ENCODE assay signal across 9 cellular contexts in the genomic region with DNA sequence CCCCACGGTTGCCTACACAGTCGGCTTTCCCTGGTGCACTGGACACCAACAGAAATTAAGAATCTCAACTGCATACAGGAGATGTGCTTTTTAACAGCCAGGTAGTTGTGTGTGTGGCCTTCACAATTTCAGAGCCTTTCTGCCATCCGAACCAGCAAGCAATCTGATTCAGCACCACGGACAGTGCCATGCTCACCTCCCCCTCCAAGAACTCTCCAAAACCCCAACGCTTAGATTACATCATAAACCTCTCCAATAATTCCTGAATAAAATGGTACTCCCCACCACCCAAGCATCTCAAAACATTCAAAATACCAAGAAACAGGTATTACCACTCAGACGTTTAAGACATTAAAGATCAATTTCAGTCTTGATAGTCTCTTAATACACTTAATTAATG. TPM values are rescaled to one million over a fixed set of nuclear protein-coding genes. Genes with fewer than 3 reads are reported as not detected.
A peak's percentile ranks its signal among the peaks of the same experiment; 100 is the strongest.
DNase-seq lines count a peak whose midpoint lies in the region; ATAC-seq and TF ChIP-seq lines count a peak whose summit lies in the region.
"Had no signal": no experiment of that assay in that cellular context is flagged by ENCODE, and none has a peak within 500 bp of the region (broad histone marks: within the 10 kb centered on the region; RNA-seq: fewer than 3 reads in every experiment).

No MANE protein-coding gene starts in this region.

- no peak overlapping the region for H3K27ac Mint-ChIP-seq in osteocyte (ENCODE audit: unreplicated experiment)

- no peaks in the 10 kb centered on the region for H3K9me3 Mint-ChIP-seq in osteocyte (ENCODE audit: unreplicated experiment)

- no peak for TF ChIP-seq CTCF in RWPE1 (conservative IDR thresholded peaks at IDR 0.05; ENCODE audit: low read depth)
- TF ChIP-seq CTCF in GM10266 (IDR thresholded peaks at IDR 0.05; ENCODE audit: control insufficient read depth, insufficient read depth, low read depth, missing control alignments), result no peak
- no peak for TF ChIP-seq CTCF in osteocyte (IDR thresholded peaks at IDR 0.05)

- no peaks in the 10 kb centered on the region for H3K27me3 Mint-ChIP-seq in osteocyte (ENCODE audit: unreplicated experiment)

- CTCF ChIA-PET in RWPE1 (lab: Yijun Ruan, JAX), result no interaction called here

- H3K27ac ChIP-seq in RWPE1, result no peak overlapping the region

- peak; percentile 57 for DNase-seq in GM03348 (ENCODE audit: low spot score)
- peak; percentile 38 for DNase-seq in RWPE1 (ENCODE audit: low spot score)
- DNase-seq in brain pericyte (ENCODE audit: low read depth, low spot score), result peak; percentile 22
- DNase-seq in midbrain (lab: John Stamatoyannopoulos, UW), result peak; percentile 27
- DNase-seq in GM10266 (ENCODE audit: extremely low spot score), result no peak
- no peak for DNase-seq in osteocyte (ENCODE audit: extremely low spot score, unreplicated experiment)

- H3K4me3 Mint-ChIP-seq in osteocyte (ENCODE audit: unreplicated experiment), result no peak overlapping the region

- H3K36me3 Mint-ChIP-seq in osteocyte (ENCODE audit: unreplicated experiment), result peaks cover 11% of the 10 kb centered on the region

- ATAC-seq in HG02884 (IDR thresholded peaks at IDR 0.05; ENCODE audit: unreplicated experiment), result no peak
- no peak for ATAC-seq in GM19463 (IDR thresholded peaks at IDR 0.05; ENCODE audit: unreplicated experiment)

- H3K4me1 Mint-ChIP-seq in osteocyte (ENCODE audit: unreplicated experiment), result peaks cover 19% of the 10 kb centered on the region

- POLR2A ChIA-PET in RWPE1 (lab: Yijun Ruan, JAX; ENCODE audit: low non-redundant PET), result no interaction called here

RNA-seq across cellular contexts. Expression of gene USP7, which starts 31.8 kb away (rescaled TPM):
- total RNA-seq in osteocyte, result 81.6 and 88.2 TPM in 2 replicates

RNA-seq across cellular contexts. Expression of gene LITAFD, which starts 49.7 kb away (rescaled TPM):
- total RNA-seq in osteocyte, result not detected in 2 replicates
- total RNA-seq: temporal lobe had no signal

Comparison
In these comparisons a context has a peak if more than half of its experiments do, and no peak if none do; other contexts are left out.
1. DNase-seq: peak in GM03348 (single experiment), RWPE1 (single experiment), brain pericyte (single experiment) and midbrain (single experiment); none in GM10266 (single experiment) and osteocyte (single experiment).